In genomic region chr4:149574973-149575372, GRCh38 we compare ENCODE assay signal across 16 cellular contexts.
DNase-seq lines count a peak whose midpoint lies in the region; ATAC-seq and TF ChIP-seq lines count a peak whose summit lies in the region.
"Had no signal": no experiment of that assay in that cellular context is flagged by ENCODE, and none has a peak within 500 bp of the region (broad histone marks: within the 10 kb centered on the region; RNA-seq: fewer than 3 reads in every experiment).

No MANE protein-coding gene starts in this region.

- TF ChIP-seq POLR2A in spleen (IDR thresholded peaks at IDR 0.05), result no peak
- no peak for TF ChIP-seq POLR2A in suprapubic skin (IDR thresholded peaks at IDR 0.05)

- no peaks in the 10 kb centered on the region for H3K36me3 ChIP-seq in upper lobe of right lung
- H3K36me3 ChIP-seq in spleen, result no peaks in the 10 kb centered on the region
- H3K36me3 ChIP-seq in suprapubic skin, result no peaks in the 10 kb centered on the region
- H3K36me3 ChIP-seq: BLaER1 treated with 17β-estradiol and CSF1 and Interleukin-3, amounts not matched to agents 10 nM and 100 nM had no signal

- H3K9me3 ChIP-seq in upper lobe of right lung, result no peaks in the 10 kb centered on the region
- H3K9me3 ChIP-seq in spleen, result peaks cover 0 to 8% (median 3%) of the 10 kb centered on the region in 8 donors
- H3K9me3 ChIP-seq in suprapubic skin, result no peaks in the 10 kb centered on the region
- H3K9me3 ChIP-seq: BLaER1 treated with 17β-estradiol and CSF1 and Interleukin-3, amounts not matched to agents 10 nM and 100 nM had no signal

- H3K27ac ChIP-seq in upper lobe of right lung, result peak overlapping the region; percentile 12
- no peak overlapping the region for H3K27ac ChIP-seq in spleen
- no peak overlapping the region for H3K27ac ChIP-seq in suprapubic skin
- H3K27ac ChIP-seq: 22Rv1; BLaER1 treated with 17β-estradiol and CSF1 and Interleukin-3, amounts not matched to agents 10 nM and 100 nM; parathyroid adenoma had no signal

- intact Hi-C loops in upper lobe of right lung (cut with DNase I) (no loop called here), spleen (cut with DNase I; ENCODE audit: low total_unique reads) (no loop called here)

- H3K27me3 ChIP-seq in upper lobe of right lung, result no peaks in the 10 kb centered on the region
- H3K27me3 ChIP-seq in spleen (replicated peaks in 1 of 7), result no peaks in the 10 kb centered on the region
- no peaks in the 10 kb centered on the region for H3K27me3 ChIP-seq in suprapubic skin
- H3K27me3 ChIP-seq: BLaER1 treated with 17β-estradiol and CSF1 and Interleukin-3, amounts not matched to agents 10 nM and 100 nM had no signal

- in situ Hi-C loops in SK-MEL-5 (cut with HindIII; ENCODE audit: low pct_unique_long_range_greater_than_20kb, low sequenced_read_pairs), result no loop called here

- H3K4me3 ChIP-seq in upper lobe of right lung, result peak overlapping the region; percentile 6
- H3K4me3 ChIP-seq in spleen, result no peak overlapping the region
- H3K4me3 ChIP-seq in suprapubic skin, result no peak overlapping the region
- H3K4me3 ChIP-seq: BLaER1 treated with 17β-estradiol and CSF1 and Interleukin-3, amounts not matched to agents 10 nM and 100 nM had no signal

- no peak for TF ChIP-seq EP300 in suprapubic skin (IDR thresholded peaks at IDR 0.05)

- DNase-seq in NCI-H524 treated with DMSO at 0.1 percent for 48 hours (lab: John Stamatoyannopoulos, UW), result peak; percentile 0
- DNase-seq in NCI-H524 (lab: John Stamatoyannopoulos, UW), result no peak
- peak; percentile 47 for DNase-seq in SK-MEL-5 (ENCODE audit: low read depth, low spot score)
- no peak for DNase-seq in upper lobe of right lung
- DNase-seq in activated effector memory CD4-positive, alpha-beta T cell treated with Interleukin-2 at 50 U/mL for 16 hours, result no peak
- no peak for DNase-seq in spleen
- DNase-seq in suprapubic skin (ENCODE audit: low spot score in 2 of 2), result no peak
- DNase-seq: activated naive CD4-positive, alpha-beta T cell treated with anti-CD3 and anti-CD28 coated beads, Interleukin-2, amount 50 U/mL, for 16 hours; NCI-H2029; stimulated activated naive CD8-positive, alpha-beta T cell treated with anti-CD3 and anti-CD28 coated beads, Interleukin-15, Interleukin-2, amounts not matched to agents 100 U/mL and 50 U/mL, for 24 hours had no signal

- 67 to 82% (median 76%) methylated on average over 4 of the region's 4 CpGs for WGBS in spleen, 5 donors
- WGBS in suprapubic skin, result 50% methylated on average over 4 of the region's 4 CpGs

- peak; percentile 79 for ATAC-seq in HG03064 (IDR thresholded peaks at IDR 0.05; ENCODE audit: low read depth, unreplicated experiment)
- ATAC-seq in upper lobe of right lung, result peak; percentile 66
- ATAC-seq: left lobe of liver; stimulated activated naive CD8-positive, alpha-beta T cell treated with anti-CD3 and anti-CD28 coated beads, Interleukin-15, Interleukin-2, amounts not matched to agents 100 U/mL and 50 U/mL, for 24 hours; WTC11 had no signal

- H3K4me1 ChIP-seq in upper lobe of right lung (no peaks in the 10 kb centered on the region), spleen (no peaks in the 10 kb centered on the region), suprapubic skin (no peaks in the 10 kb centered on the region)
- H3K4me1 ChIP-seq: BLaER1 treated with 17β-estradiol and CSF1 and Interleukin-3, amounts not matched to agents 10 nM and 100 nM; parathyroid adenoma had no signal

- no peak for TF ChIP-seq CTCF in upper lobe of right lung (IDR thresholded peaks at IDR 0.05)
- TF ChIP-seq CTCF in spleen (IDR thresholded peaks at IDR 0.05 in 8 of 11, conservative IDR thresholded peaks at IDR 0.05 in 3 of 11), result no peak
- no peak for TF ChIP-seq CTCF in suprapubic skin (IDR thresholded peaks at IDR 0.05)

Comparison
In these comparisons a context has a peak if more than half of its experiments do, and no peak if none do; other contexts are left out.
1. DNase-seq: peak in NCI-H524 treated with DMSO at 0.1 percent for 48 hours (single experiment) and SK-MEL-5 (single experiment); none in NCI-H524 (0 of 2), upper lobe of right lung (single experiment), activated effector memory CD4-positive, alpha-beta T cell treated with Interleukin-2 at 50 U/mL for 16 hours (single experiment), spleen (single experiment) and suprapubic skin (0 of 2).